In genomic region chr21:17527240-17527639, GRCh38 we compare ENCODE assay signal across 12 cellular contexts. TPM values are rescaled to one million over a fixed set of nuclear protein-coding genes. Genes with fewer than 3 reads are reported as not detected.
DNase-seq lines count a peak whose midpoint lies in the region; ATAC-seq and TF ChIP-seq lines count a peak whose summit lies in the region.
"Had no signal": no experiment of that assay in that cellular context is flagged by ENCODE, and none has a peak within 500 bp of the region (broad histone marks: within the 10 kb centered on the region; RNA-seq: fewer than 3 reads in every experiment).

No MANE protein-coding gene starts in this region.

- intact Hi-C loops in MCF 10A (cut with micrococcal nuclease) (no loop called here), breast epithelium (cut with DNase I; ENCODE audit: low total_unique reads) (no loop called here), colonic mucosa (cut with DNase I) (no loop called here), upper lobe of right lung (cut with DNase I) (no loop called here)

- no peak overlapping the region for H3K4me3 Mint-ChIP-seq in MCF 10A (ENCODE audit: unreplicated experiment)
- H3K4me3 Mint-ChIP-seq: activated T-cell treated with anti-CD3 and anti-CD28 coated beads, Interleukin-2, amount 50 U/mL, for 72 hours had no signal

- no peak overlapping the region for H3K9ac ChIP-seq in colonic mucosa (ENCODE audit: low read depth in 2 of 2, low read length in 2 of 2)

- H3K36me3 Mint-ChIP-seq in MCF 10A (ENCODE audit: insufficient read depth, unreplicated experiment), result no peaks in the 10 kb centered on the region

- H3K27me3 ChIP-seq in breast epithelium, result no peaks in the 10 kb centered on the region
- H3K27me3 ChIP-seq in colonic mucosa, result no peaks in the 10 kb centered on the region
- no peaks in the 10 kb centered on the region for H3K27me3 ChIP-seq in upper lobe of right lung

- POLR2A ChIA-PET in MCF 10A (lab: Yijun Ruan, JAX), result interaction anchor here (1.1 to 1.7 kb wide), 5 partner anchors 8 to 55 kb away, joined by 3 to 7 read pairs (median 3); no protein-coding TSS in a partner anchor

- no peaks in the 10 kb centered on the region for H3K36me3 ChIP-seq in breast epithelium
- H3K36me3 ChIP-seq in colonic mucosa, result no peaks in the 10 kb centered on the region
- H3K36me3 ChIP-seq in upper lobe of right lung, result no peaks in the 10 kb centered on the region

- peaks cover 14% of the 10 kb centered on the region for H3K4me1 Mint-ChIP-seq in MCF 10A (ENCODE audit: insufficient read depth, unreplicated experiment)

- CTCF ChIA-PET in MCF 10A (lab: Yijun Ruan, JAX), result interaction anchor here (0.8 to 1.7 kb wide), 2 partner anchors 115 to 140 kb away, joined by 3 to 9 read pairs; no protein-coding TSS in a partner anchor

- no peak overlapping the region for H3K27ac Mint-ChIP-seq in MCF 10A (ENCODE audit: low read depth, unreplicated experiment)
- H3K27ac Mint-ChIP-seq: activated T-cell treated with anti-CD3 and anti-CD28 coated beads, Interleukin-2, amount 50 U/mL, for 72 hours had no signal

- H3K9me3 ChIP-seq in breast epithelium, result no peaks in the 10 kb centered on the region
- H3K9me3 ChIP-seq in colonic mucosa, result no peaks in the 10 kb centered on the region
- no peaks in the 10 kb centered on the region for H3K9me3 ChIP-seq in upper lobe of right lung

- no TSS peak for BruUV-seq in MCF 10A (replicated peaks; lab: Mats Ljungman, UMichigan)

- H3K4me3 ChIP-seq in breast epithelium, result no peak overlapping the region
- H3K4me3 ChIP-seq in colonic mucosa, result no peak overlapping the region
- no peak overlapping the region for H3K4me3 ChIP-seq in upper lobe of right lung

- no peak for TF ChIP-seq CTCF in MCF 10A (IDR thresholded peaks at IDR 0.05; ENCODE audit: unreplicated experiment)
- TF ChIP-seq CTCF in breast epithelium (IDR thresholded peaks at IDR 0.05), result no peak
- no peak for TF ChIP-seq CTCF in colonic mucosa (IDR thresholded peaks at IDR 0.05)
- no peak for TF ChIP-seq CTCF in upper lobe of right lung (IDR thresholded peaks at IDR 0.05)

- TF ChIP-seq POLR2A in breast epithelium (IDR thresholded peaks at IDR 0.05), result no peak

- H3K9me3 Mint-ChIP-seq in MCF 10A (ENCODE audit: unreplicated experiment), result no peaks in the 10 kb centered on the region
- H3K9me3 Mint-ChIP-seq: activated T-cell treated with anti-CD3 and anti-CD28 coated beads, Interleukin-2, amount 50 U/mL, for 72 hours had no signal

- H3K27me3 Mint-ChIP-seq in MCF 10A (ENCODE audit: insufficient read depth, unreplicated experiment), result no peaks in the 10 kb centered on the region

- ATAC-seq in upper lobe of right lung, result peak; percentile 69
- ATAC-seq in GM21367 (IDR thresholded peaks at IDR 0.05; ENCODE audit: unreplicated experiment), result no peak
- ATAC-seq in GM19452 (IDR thresholded peaks at IDR 0.05; ENCODE audit: unreplicated experiment), result no peak
- ATAC-seq: activated T-cell treated with anti-CD3 and anti-CD28 coated beads, Interleukin-2, amount 50 U/mL, for 72 hours had no signal

- H3K27ac ChIP-seq in breast epithelium (no peak overlapping the region), colonic mucosa (peak overlapping the region; percentile 4), upper lobe of right lung (no peak overlapping the region)
- H3K27ac ChIP-seq: WERI-Rb-1 had no signal

- DNase-seq in MCF 10A (ENCODE audit: unreplicated experiment) (peak; percentile 25), breast epithelium (ENCODE audit: low spot score in 2 of 2) (no peak), colonic mucosa (no peak), kidney glomerular epithelial cell (lab: John Stamatoyannopoulos, UW) (peak; percentile 60), upper lobe of right lung (no peak), NCI-H146 treated with DMSO at 0.1 percent for 48 hours (lab: John Stamatoyannopoulos, UW; ENCODE audit: unreplicated experiment) (no peak)
- DNase-seq: activated T-cell treated with anti-CD3 and anti-CD28 coated beads, Interleukin-2, amount 50 U/mL, for 72 hours; cerebellar nuclear complex; NCI-H1436 treated with DMSO at 0.1 percent for 48 hours; WERI-Rb-1 had no signal

- H3K4me1 ChIP-seq in breast epithelium, result no peaks in the 10 kb centered on the region
- H3K4me1 ChIP-seq in colonic mucosa, result no peaks in the 10 kb centered on the region
- no peaks in the 10 kb centered on the region for H3K4me1 ChIP-seq in upper lobe of right lung

RNA-seq across cellular contexts. Expression of gene CXADR, which starts 14.4 kb away (rescaled TPM):
- total RNA-seq in MCF 10A (2022) (7.9 TPM in 2 replicates), breast epithelium (10 to 100 TPM in 2 of 3 donors, under 1 TPM in 1; 0.32 to 38.3 (median 36.4) TPM), colonic mucosa (10 to 100 TPM; 41.4 to 93.9 TPM), upper lobe of right lung (29.0 TPM)

Comparison
In these comparisons a context has a peak if more than half of its experiments do, and no peak if none do; other contexts are left out.
1. DNase-seq: peak in MCF 10A (single experiment) and kidney glomerular epithelial cell (single experiment); none in breast epithelium (0 of 2), colonic mucosa (single experiment), upper lobe of right lung (single experiment) and NCI-H146 treated with DMSO at 0.1 percent for 48 hours (single experiment).